Comparison of ENCODE assay signal across 16 cellular contexts in the genomic region with DNA sequence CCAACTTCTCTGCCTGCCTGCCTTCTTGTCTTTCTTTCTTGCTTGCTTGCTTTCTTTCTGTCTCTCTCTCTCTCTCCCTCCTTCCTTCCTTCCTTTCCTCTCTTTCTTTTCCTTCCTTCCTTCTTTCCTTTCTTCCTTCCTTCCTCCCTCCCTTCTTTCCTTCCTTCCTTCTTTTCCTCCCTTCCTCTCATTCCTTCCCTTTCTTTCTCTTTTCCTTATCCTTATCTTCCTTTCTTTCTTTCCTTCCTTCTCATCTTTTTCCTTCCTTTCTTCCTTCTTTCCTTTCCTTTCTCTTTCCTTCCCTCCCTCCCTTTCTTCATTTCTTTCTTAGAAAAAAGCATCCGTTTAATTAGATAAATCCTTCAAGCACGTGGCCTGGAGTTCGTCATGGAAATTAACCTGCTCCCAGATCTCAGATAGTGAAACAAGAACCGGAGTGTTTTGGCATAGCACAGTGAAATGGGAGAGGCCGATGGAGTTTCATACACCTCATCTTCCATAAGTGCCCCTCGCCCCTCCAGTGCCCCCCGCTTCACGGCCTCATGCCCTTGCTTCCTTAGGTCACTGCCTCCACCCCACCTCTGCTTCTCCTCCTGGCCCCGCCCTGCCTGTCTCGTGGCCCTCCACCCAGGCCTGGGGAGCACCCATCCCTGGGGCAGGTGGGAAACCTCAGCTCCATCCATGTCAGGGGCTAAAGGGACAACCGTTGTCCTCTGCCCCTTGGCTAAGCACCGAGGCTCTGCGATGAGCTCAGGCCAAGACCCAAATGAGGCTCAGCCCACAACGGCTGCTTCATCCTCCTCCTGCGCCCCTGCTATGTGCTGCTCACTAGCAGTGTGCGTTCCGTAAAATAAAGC. TPM values are rescaled to one million over a fixed set of nuclear protein-coding genes. Genes with fewer than 3 reads are reported as not detected.
A peak's percentile ranks its signal among the peaks of the same experiment; 100 is the strongest.
DNase-seq lines count a peak whose midpoint lies in the region; ATAC-seq and TF ChIP-seq lines count a peak whose summit lies in the region.
"Had no signal": no experiment of that assay in that cellular context is flagged by ENCODE, and none has a peak within 500 bp of the region (broad histone marks: within the 10 kb centered on the region; RNA-seq: fewer than 3 reads in every experiment).

No MANE protein-coding gene starts in this region.

- H3K36me3 ChIP-seq in psoas muscle (ENCODE audit: insufficient read depth in 1 of 2, low read depth in 1 of 2), result no peaks in the 10 kb centered on the region
- H3K36me3 ChIP-seq: BLaER1 treated with 17β-estradiol and CSF1 and Interleukin-3, amounts not matched to agents 10 nM and 100 nM had no signal

- TF ChIP-seq CTCF in psoas muscle (IDR thresholded peaks at IDR 0.05), result no peak

- peak; percentile 41 for DNase-seq in NCI-H82 (lab: John Stamatoyannopoulos, UW)
- no peak for DNase-seq in NCI-H82 treated with DMSO at 0.1 percent for 48 hours (lab: John Stamatoyannopoulos, UW; ENCODE audit: unreplicated experiment)
- DNase-seq in SK-N-DZ (ENCODE audit: low spot score), result peak; percentile 77
- peak; percentile 71 for DNase-seq in left kidney (ENCODE audit: low read depth, low spot score)
- no peak for DNase-seq in psoas muscle
- no peak for DNase-seq in nucleus accumbens (lab: John Stamatoyannopoulos, UW)
- DNase-seq in Ammon's horn (ENCODE audit: low spot score), result no peak
- no peak for DNase-seq in NCI-H2107 (lab: John Stamatoyannopoulos, UW)
- DNase-seq: EL, GM23248, NCI-H1092, NCI-H1694, NCI-H69, PC-3 had no signal

- H3K27me3 ChIP-seq in psoas muscle (ENCODE audit: insufficient read depth in 3 of 3, low read length in 2 of 3), result no peaks in the 10 kb centered on the region

- 26 to 69% (median 39%) methylated on average over 17 of the region's 17 CpGs for WGBS in psoas muscle, 3 donors

- H3K4me3 ChIP-seq in psoas muscle, result no peak overlapping the region
- H3K4me3 ChIP-seq: BLaER1 treated with 17β-estradiol and CSF1 and Interleukin-3, amounts not matched to agents 10 nM and 100 nM; GM23248 had no signal

- peak overlapping the region; percentile 46 for H3K27ac ChIP-seq in psoas muscle
- H3K27ac ChIP-seq: 22Rv1; BLaER1 treated with 17β-estradiol and CSF1 and Interleukin-3, amounts not matched to agents 10 nM and 100 nM; GM23248 had no signal

- H3K9me3 ChIP-seq in psoas muscle, result no peaks in the 10 kb centered on the region
- H3K9me3 ChIP-seq: BLaER1 treated with 17β-estradiol and CSF1 and Interleukin-3, amounts not matched to agents 10 nM and 100 nM had no signal

- ATAC-seq in psoas muscle, result no peak
- ATAC-seq: PC-3 had no signal

- peaks cover 75% of the 10 kb centered on the region for H3K4me1 ChIP-seq in psoas muscle
- H3K4me1 ChIP-seq: BLaER1 treated with 17β-estradiol and CSF1 and Interleukin-3, amounts not matched to agents 10 nM and 100 nM had no signal

- intact Hi-C loops in psoas muscle (cut with DNase I), result loop anchor here (5.0 kb wide), 5 partner anchors 33 to 273 kb away; no protein-coding TSS in a partner anchor

RNA-seq across cellular contexts. Expression of a gene that starts 11.2 kb away (rescaled TPM):
- polyA plus RNA-seq in SK-N-DZ (2014; cell fraction: cytosol; rRNA removed), result 0.92 and 1.3 TPM in 2 replicates
- polyA plus RNA-seq in SK-N-DZ (2014; cell fraction: nucleus; rRNA removed), result 0.47 and 2.3 TPM in 2 replicates
- 10 to 100 TPM; 53.1 to 83.3 (median 60.8) TPM for total RNA-seq in psoas muscle
- 10 to 100 TPM in 2 of 3 donors, 1 to 10 TPM in 1; 2.6 to 23.7 (median 11.0) TPM for polyA plus RNA-seq in psoas muscle

Comparison
In these comparisons a context has a peak if more than half of its experiments do, and no peak if none do; other contexts are left out.
1. DNase-seq: peak in NCI-H82 (single experiment), SK-N-DZ (single experiment) and left kidney (single experiment); none in NCI-H82 treated with DMSO at 0.1 percent for 48 hours (single experiment), psoas muscle (0 of 2), nucleus accumbens (0 of 56), Ammon's horn (single experiment) and NCI-H2107 (single experiment).